ENCODE assay signal across 8 cellular contexts in genomic region chr19:49056101-49056901, GRCh38. TPM values are rescaled to one million over a fixed set of nuclear protein-coding genes. Genes with fewer than 3 reads are reported as not detected.
A peak's percentile ranks its signal among the peaks of the same experiment; 100 is the strongest.
DNase-seq lines count a peak whose midpoint lies in the region; ATAC-seq and TF ChIP-seq lines count a peak whose summit lies in the region.

No MANE protein-coding gene starts in this region.

- H3K4me1 ChIP-seq in neuronal stem cell (ENCODE audit: control insufficient read depth in 2 of 2, insufficient read depth in 1 of 2, low read depth in 1 of 2, low read length in 2 of 2) (peaks cover 9 to 17% of the 10 kb centered on the region in 2 donors), uterus (peaks cover 0 to 5% of the 10 kb centered on the region in 2 donors)

- no CpG with 5 or more reads among the region's 63 CpGs for WGBS in neuronal stem cell (ENCODE audit: extremely low coverage in 2 of 2, insufficient read length in 2 of 2, insufficient replicate concordance in 1 of 2), 2 donors

- H3K4ac ChIP-seq in neuronal stem cell (ENCODE audit: low read length) = no peak overlapping the region

- no peak overlapping the region for H4K8ac ChIP-seq in neuronal stem cell (ENCODE audit: low read depth, low read length)

- no peaks in the 10 kb centered on the region for H3K9me3 ChIP-seq in neuronal stem cell (replicated peaks in 1 of 2; ENCODE audit: control insufficient read depth in 2 of 2, insufficient read depth in 1 of 2, low read depth in 1 of 2, low read length in 2 of 2)
- no peaks in the 10 kb centered on the region for H3K9me3 ChIP-seq in uterus

- H3K4me2 ChIP-seq in neuronal stem cell (ENCODE audit: insufficient read depth, low read length, poor library complexity, severe bottlenecking) = peak overlapping the region; percentile 97

- no peak overlapping the region for H2AK5ac ChIP-seq in neuronal stem cell (ENCODE audit: low read depth, low read length)

- H2AFZ ChIP-seq in neuronal stem cell (ENCODE audit: low read length) = peak overlapping the region; percentile 98

- TF ChIP-seq POLR2A in uterus (IDR thresholded peaks at IDR 0.05) = no peak

- H3K36me3 ChIP-seq in neuronal stem cell (replicated peaks in 1 of 2; ENCODE audit: control insufficient read depth in 2 of 2, insufficient read depth in 2 of 2, low read length in 2 of 2) (no peaks in the 10 kb centered on the region), uterus (no peaks in the 10 kb centered on the region)

- H3K14ac ChIP-seq in neuronal stem cell (ENCODE audit: low read length) = peak overlapping the region; percentile 31

- intact Hi-C loops in uterus (cut with DNase I; ENCODE audit: low total_unique reads) = no loop called here

- no peak overlapping the region for H2BK120ac ChIP-seq in neuronal stem cell (ENCODE audit: low read depth, low read length)

- peaks cover 8 to 62% (median 39%) of the 10 kb centered on the region in 3 experiments for H3K27me3 ChIP-seq in neuronal stem cell (ENCODE audit: control insufficient read depth in 3 of 3, insufficient read depth in 3 of 3, low read depth in 1 of 3, low read length in 3 of 3)
- H3K27me3 ChIP-seq in uterus = no peaks in the 10 kb centered on the region

- peak; percentile 86 for DNase-seq in 8988T
- peak; percentile 70 for DNase-seq in OCI-M1 (lab: John Stamatoyannopoulos, UW)
- peak; percentile 44 for DNase-seq in activated effector memory CD4-positive, alpha-beta T cell treated with Interleukin-2 at 50 U/mL for 16 hours
- peak; percentile 26 for DNase-seq in foreskin melanocyte
- peak; percentile 65 for DNase-seq in neuronal stem cell (ENCODE audit: low spot score)
- DNase-seq in uterus = peak; percentile 28 to 56

- no peaks in the 10 kb centered on the region for H3K79me1 ChIP-seq in neuronal stem cell (ENCODE audit: low read depth, low read length)

- H2BK15ac ChIP-seq in neuronal stem cell (ENCODE audit: low read length) = peak overlapping the region; percentile 81

- peak overlapping the region; percentile 50 for H3K9ac ChIP-seq in neuronal stem cell (ENCODE audit: low read depth, low read length, poor library complexity)

- H3K27ac ChIP-seq in neuronal stem cell (replicated peaks; ENCODE audit: low read length) (no peak overlapping the region), uterus (no peak overlapping the region)

- peak overlapping the region; percentile 95 for H3K18ac ChIP-seq in neuronal stem cell (ENCODE audit: low read length)

- ATAC-seq in GM19397 (IDR thresholded peaks at IDR 0.05; ENCODE audit: unreplicated experiment) = no peak

- H2BK5ac ChIP-seq in neuronal stem cell (ENCODE audit: low read length) = no peak overlapping the region

- peak overlapping the region; percentile 36 for H3K4me3 ChIP-seq in GM12875 (ENCODE audit: low read depth, low read length)
- H3K4me3 ChIP-seq in neuronal stem cell (ENCODE audit: low read length in 2 of 2) = peak overlapping the region; percentile 49 to 76
- peak overlapping the region; percentile 31 to 32 for H3K4me3 ChIP-seq in uterus

- peak overlapping the region; percentile 84 for H2BK12ac ChIP-seq in neuronal stem cell (ENCODE audit: low read length)

- TF ChIP-seq CTCF in GM12875 (IDR thresholded peaks at IDR 0.05; ENCODE audit: borderline replicate concordance, insufficient read depth, low read depth, low read length) (no peak), uterus (IDR thresholded peaks at IDR 0.05) (peak in 3 of 4 experiments; percentile 23 to 42 (median 40))

- peak overlapping the region; percentile 85 for H3K23ac ChIP-seq in neuronal stem cell (ENCODE audit: low read depth, low read length, poor library complexity)

- H4K91ac ChIP-seq in neuronal stem cell (ENCODE audit: low read depth, low read length, poor library complexity) = no peak overlapping the region

RNA-seq across cellular contexts. Expression of gene CGB7, which starts 1.2 kb away (rescaled TPM):
- 0.67 TPM for polyA plus RNA-seq in neuronal stem cell (2013, experiment 1 of 2)
- polyA plus RNA-seq in neuronal stem cell (2013, experiment 2 of 2) = 0.83 TPM
- total RNA-seq in uterus = not detected

RNA-seq across cellular contexts. Expression of gene CGB8, which starts 7.4 kb away (rescaled TPM):
- polyA plus RNA-seq in neuronal stem cell (2013, experiment 1 of 2) = not detected
- not detected for polyA plus RNA-seq in neuronal stem cell (2013, experiment 2 of 2)
- total RNA-seq in uterus = not detected

RNA-seq across cellular contexts. Expression of gene NTF4, which starts 8.3 kb away (rescaled TPM):
- polyA plus RNA-seq in neuronal stem cell (2013, experiment 1 of 2) = 0.53 TPM
- 0.57 TPM for polyA plus RNA-seq in neuronal stem cell (2013, experiment 2 of 2)
- 1 to 10 TPM in 1 of 4 donors, under 1 TPM in 1, not detected in 2; 0.64 to 2.2 TPM for total RNA-seq in uterus

RNA-seq across cellular contexts. Expression of gene CGB5, which starts 12.7 kb away (rescaled TPM):
- polyA plus RNA-seq in neuronal stem cell (2013, experiment 1 of 2) = not detected
- polyA plus RNA-seq in neuronal stem cell (2013, experiment 2 of 2) = not detected
- total RNA-seq in uterus = not detected

RNA-seq across cellular contexts. Expression of gene KCNA7, which starts 16.2 kb away (rescaled TPM):
- not detected for polyA plus RNA-seq in neuronal stem cell (2013, experiment 1 of 2)
- not detected for polyA plus RNA-seq in neuronal stem cell (2013, experiment 2 of 2)
- total RNA-seq in uterus = not detected

Comparison
In these comparisons a context has a peak if more than half of its experiments do, and no peak if none do; other contexts are left out.
1. DNase-seq: peak in every context shown above with its lines; median percentile 86 in 8988T; 70 in OCI-M1; 65 in neuronal stem cell; 44 in activated effector memory CD4-positive, alpha-beta T cell treated with Interleukin-2 at 50 U/mL for 16 hours; 42 in uterus; 26 in foreskin melanocyte.